In genomic region chr6:109484161-109484560, GRCh38 we compare ENCODE assay signal across 1 cellular context.
TF ChIP-seq lines count a peak whose summit lies in the region.

No MANE protein-coding gene starts in this region.

TF ChIP-seq in H1, 55 proteins besides CTCF, POLR2A, EP300 and RAD21:
- TF ChIP-seq SP1 (IDR thresholded peaks at IDR 0.05; ENCODE audit: low read depth, low read length) (no peak), HDAC6 (IDR thresholded peaks at IDR 0.05; ENCODE audit: low read depth, low read length) (no peak)
TF ChIP-seq in H1: peak in this region for 0.
